ENCODE assay signal across 14 cellular contexts in genomic region chr3:150373234-150373633, GRCh38. TPM values are rescaled to one million over a fixed set of nuclear protein-coding genes. Genes with fewer than 3 reads are reported as not detected.
DNase-seq lines count a peak whose midpoint lies in the region; ATAC-seq and TF ChIP-seq lines count a peak whose summit lies in the region.
"Had no signal": no experiment of that assay in that cellular context is flagged by ENCODE, and none has a peak within 500 bp of the region (broad histone marks: within the 10 kb centered on the region; RNA-seq: fewer than 3 reads in every experiment).

No MANE protein-coding gene starts in this region.

- no peaks in the 10 kb centered on the region for H3K27me3 ChIP-seq in CD8-positive, alpha-beta memory T cell (ENCODE audit: insufficient read depth, low read length, poor library complexity, severe bottlenecking)
- H3K27me3 ChIP-seq in Karpas-422 (ENCODE audit: low read length) = no peaks in the 10 kb centered on the region
- H3K27me3 ChIP-seq: ascending aorta, suprapubic skin had no signal

- H3K4me2 ChIP-seq in Karpas-422 (ENCODE audit: low read depth, low read length, poor library complexity, severe bottlenecking) = peak overlapping the region; percentile 41

- no peak for TF ChIP-seq CTCF in natural killer cell (IDR thresholded peaks at IDR 0.05)

- H3K9me3 Mint-ChIP-seq in CD8-positive, alpha-beta memory T cell = no peaks in the 10 kb centered on the region
- no peaks in the 10 kb centered on the region for H3K9me3 Mint-ChIP-seq in activated CD8-positive, alpha-beta T cell treated with anti-CD3 and anti-CD28 coated beads, Interleukin-2, amount 10 ng/mL, durations not matched to agents 7 days and 5 days (ENCODE audit: insufficient read depth)
- H3K9me3 Mint-ChIP-seq in natural killer cell = no peaks in the 10 kb centered on the region
- H3K9me3 Mint-ChIP-seq: CD4-positive, alpha-beta T cell; neural crest cell had no signal

- no peak overlapping the region for H2AFZ ChIP-seq in Karpas-422 (ENCODE audit: low read length)

- CTCF ChIA-PET in CD8-positive, alpha-beta memory T cell (lab: Charles Lee) = interaction anchor here (0.9 kb wide), 1 partner anchor 10 kb away, joined by 3 read pairs; no protein-coding TSS in a partner anchor
- CTCF ChIA-PET in activated CD8-positive, alpha-beta T cell treated with anti-CD3 and anti-CD28 coated beads, Interleukin-2, amount 10 ng/mL, durations not matched to agents 7 days and 5 days (lab: Charles Lee) = interaction anchor here (1.1 to 1.6 kb wide), 2 partner anchors 12 to 39 kb away, joined by 4 to 5 read pairs; no protein-coding TSS in a partner anchor

- no peaks in the 10 kb centered on the region for H4K20me1 ChIP-seq in Karpas-422 (ENCODE audit: insufficient read depth, low read depth, low read length)

- H3K9ac ChIP-seq in Karpas-422 (ENCODE audit: low read length) = no peak overlapping the region

- no peak for ATAC-seq in activated CD8-positive, alpha-beta T cell treated with anti-CD3 and anti-CD28 coated beads, Interleukin-2, amount 10 ng/mL, durations not matched to agents 7 days and 5 days
- ATAC-seq in natural killer cell = no peak
- ATAC-seq in HG02623 (IDR thresholded peaks at IDR 0.05; ENCODE audit: unreplicated experiment) = no peak

- no peaks in the 10 kb centered on the region for H3K9me3 ChIP-seq in CD8-positive, alpha-beta memory T cell (ENCODE audit: low read length)
- H3K9me3 ChIP-seq in Karpas-422 (ENCODE audit: low read length) = no peaks in the 10 kb centered on the region
- H3K9me3 ChIP-seq: ascending aorta, suprapubic skin had no signal

- no peaks in the 10 kb centered on the region for H3K27me3 Mint-ChIP-seq in CD8-positive, alpha-beta memory T cell
- peaks cover 3% of the 10 kb centered on the region for H3K27me3 Mint-ChIP-seq in activated CD8-positive, alpha-beta T cell treated with anti-CD3 and anti-CD28 coated beads, Interleukin-2, amount 10 ng/mL, durations not matched to agents 7 days and 5 days (ENCODE audit: low read depth)
- no peaks in the 10 kb centered on the region for H3K27me3 Mint-ChIP-seq in natural killer cell (ENCODE audit: low read depth in 2 of 2)
- H3K27me3 Mint-ChIP-seq: CD4-positive, alpha-beta T cell had no signal

- intact Hi-C loops in natural killer cell (cut with micrococcal nuclease) = no loop called here

- peak overlapping the region; percentile 6 for H3K4me3 ChIP-seq in CD8-positive, alpha-beta memory T cell (ENCODE audit: low read length)
- peak overlapping the region; percentile 16; the same call in 1 of the 2 replicates for H3K4me3 ChIP-seq in Karpas-422 (ENCODE audit: low read length)
- H3K4me3 ChIP-seq: ascending aorta, lung, suprapubic skin had no signal

- no peak overlapping the region for H3K27ac ChIP-seq in CD8-positive, alpha-beta memory T cell (ENCODE audit: low read depth, low read length)
- no peak overlapping the region for H3K27ac ChIP-seq in Karpas-422 (ENCODE audit: low read length)

- peak overlapping the region in 2 of 8 donors; percentile 23 to 70 for H3K27ac Mint-ChIP-seq in CD8-positive, alpha-beta memory T cell
- no peak overlapping the region for H3K27ac Mint-ChIP-seq in activated CD8-positive, alpha-beta T cell treated with anti-CD3 and anti-CD28 coated beads, Interleukin-2, amount 10 ng/mL, durations not matched to agents 7 days and 5 days
- H3K27ac Mint-ChIP-seq in natural killer cell = peak overlapping the region in 1 of 2 donors; percentile 8
- H3K27ac Mint-ChIP-seq: CD4-positive, alpha-beta T cell had no signal

- no peaks in the 10 kb centered on the region for H3K36me3 Mint-ChIP-seq in CD8-positive, alpha-beta memory T cell
- no peaks in the 10 kb centered on the region for H3K36me3 Mint-ChIP-seq in activated CD8-positive, alpha-beta T cell treated with anti-CD3 and anti-CD28 coated beads, Interleukin-2, amount 10 ng/mL, durations not matched to agents 7 days and 5 days (ENCODE audit: low read depth)
- H3K36me3 Mint-ChIP-seq in natural killer cell = no peaks in the 10 kb centered on the region

- peak overlapping the region; percentile 6 to 75 (median 37) for H3K4me3 Mint-ChIP-seq in CD8-positive, alpha-beta memory T cell
- H3K4me3 Mint-ChIP-seq in activated CD8-positive, alpha-beta T cell treated with anti-CD3 and anti-CD28 coated beads, Interleukin-2, amount 10 ng/mL, durations not matched to agents 7 days and 5 days = peak overlapping the region; percentile 32
- peak overlapping the region; percentile 41 for H3K4me3 Mint-ChIP-seq in natural killer cell
- H3K4me3 Mint-ChIP-seq: CD4-positive, alpha-beta T cell; neural crest cell had no signal

- no peak for DNase-seq in CD8-positive, alpha-beta memory T cell
- DNase-seq in Karpas-422 = no peak
- no peak for DNase-seq in activated CD8-positive, alpha-beta T cell treated with anti-CD3 and anti-CD28 coated beads, Interleukin-2, amount 10 ng/mL, durations not matched to agents 7 days and 5 days
- DNase-seq in natural killer cell = no peak
- DNase-seq in NCI-H2107 (lab: John Stamatoyannopoulos, UW) = no peak
- DNase-seq in CD1c-positive myeloid dendritic cell (ENCODE audit: extremely low spot score) = no peak
- DNase-seq: activated CD4-positive, alpha-beta T cell treated with anti-CD3 and anti-CD28 coated beads for 1 hour; CD4-positive, alpha-beta T cell; NCI-H526 treated with DMSO at 0.1 percent for 48 hours had no signal

- POLR2A ChIA-PET in CD8-positive, alpha-beta memory T cell (lab: Charles Lee) = no interaction called here
- POLR2A ChIA-PET in activated CD8-positive, alpha-beta T cell treated with anti-CD3 and anti-CD28 coated beads, Interleukin-2, amount 10 ng/mL, durations not matched to agents 7 days and 5 days (lab: Charles Lee) = no interaction called here

- no peaks in the 10 kb centered on the region for H3K9me2 ChIP-seq in Karpas-422 (replicated peaks; ENCODE audit: insufficient read depth, low read length)

- H3K4me1 ChIP-seq in CD8-positive, alpha-beta memory T cell (ENCODE audit: insufficient read depth, low read length) = peaks cover 5% of the 10 kb centered on the region
- peaks cover 15% of the 10 kb centered on the region for H3K4me1 ChIP-seq in Karpas-422 (ENCODE audit: low read length)

- H3K36me3 ChIP-seq in CD8-positive, alpha-beta memory T cell (ENCODE audit: insufficient read depth, low read length) = no peaks in the 10 kb centered on the region
- no peaks in the 10 kb centered on the region for H3K36me3 ChIP-seq in Karpas-422 (ENCODE audit: insufficient read depth, low read length)
- H3K36me3 ChIP-seq: ascending aorta, suprapubic skin had no signal

- H3K79me2 ChIP-seq in Karpas-422 (ENCODE audit: low read length) = no peaks in the 10 kb centered on the region

- H3K4me1 Mint-ChIP-seq in CD8-positive, alpha-beta memory T cell = peaks cover 0 to 13% (median 12%) of the 10 kb centered on the region in 3 donors
- peaks cover 6% of the 10 kb centered on the region for H3K4me1 Mint-ChIP-seq in activated CD8-positive, alpha-beta T cell treated with anti-CD3 and anti-CD28 coated beads, Interleukin-2, amount 10 ng/mL, durations not matched to agents 7 days and 5 days (ENCODE audit: low read depth)
- H3K4me1 Mint-ChIP-seq in natural killer cell = peaks cover 5 to 7% of the 10 kb centered on the region in 2 donors

RNA-seq across cellular contexts. Expression of gene TSC22D2, which starts 34.9 kb away (rescaled TPM):
- total RNA-seq in CD8-positive, alpha-beta memory T cell = 10 to 100 TPM; 20.9 to 22.3 TPM
- 11.9 TPM for polyA plus RNA-seq in CD8-positive, alpha-beta memory T cell
- 8.7 and 44.4 TPM in 2 replicates for total RNA-seq in Karpas-422 (2014; rRNA removed; shearing (Covaris generic); ENCODE audit: low replicate concordance)
- total RNA-seq in activated CD8-positive, alpha-beta T cell treated with anti-CD3 and anti-CD28 coated beads, Interleukin-2, amount 10 ng/mL, durations not matched to agents 7 days and 5 days = 1 to 10 TPM; 8.6 to 8.9 TPM
- total RNA-seq in natural killer cell = 10 to 100 TPM; 50.1 to 66.3 (median 63.0) TPM
